9 cellular contexts compared by ENCODE assay signal in genomic region chr12:114682101-114682919, GRCh38. TPM values are rescaled to one million over a fixed set of nuclear protein-coding genes. Genes with fewer than 3 reads are reported as not detected.
DNase-seq lines count a peak whose midpoint lies in the region; ATAC-seq and TF ChIP-seq lines count a peak whose summit lies in the region.
"Had no signal": no experiment of that assay in that cellular context is flagged by ENCODE, and none has a peak within 500 bp of the region (broad histone marks: within the 10 kb centered on the region; RNA-seq: fewer than 3 reads in every experiment).

No MANE protein-coding gene starts in this region.

- DNase-seq in heart left ventricle (no peak), cardiac septum (ENCODE audit: low spot score) (no peak), caudate nucleus (lab: John Stamatoyannopoulos, UW) (no peak), upper lobe of right lung (no peak), NCI-H146 (lab: John Stamatoyannopoulos, UW) (no peak), NCI-H1105 (lab: John Stamatoyannopoulos, UW) (no peak), HuH-7.5 (ENCODE audit: low spot score) (no peak)
- DNase-seq: activated naive CD4-positive, alpha-beta T cell had no signal

- no peaks in the 10 kb centered on the region for H3K9me3 ChIP-seq in heart left ventricle
- H3K9me3 ChIP-seq in mesodermal cell (ENCODE audit: control insufficient read depth, low read length), result no peaks in the 10 kb centered on the region
- H3K9me3 ChIP-seq in upper lobe of right lung, result no peaks in the 10 kb centered on the region

- ATAC-seq in heart left ventricle (no peak), upper lobe of right lung (no peak)

- H3K4me3 ChIP-seq in heart left ventricle, result peak overlapping the region; percentile 56 to 89 (median 74)
- peak overlapping the region; percentile 98 for H3K4me3 ChIP-seq in mesodermal cell (ENCODE audit: extremely low read depth, insufficient read depth, low read length, poor library complexity, severe bottlenecking)
- peak overlapping the region; percentile 52 for H3K4me3 ChIP-seq in upper lobe of right lung

- peak overlapping the region; percentile 81 to 98 (median 90) for H3K27ac ChIP-seq in heart left ventricle
- peak overlapping the region; percentile 18 for H3K27ac ChIP-seq in caudate nucleus (ENCODE audit: low read depth, low read length)
- H3K27ac ChIP-seq in mesodermal cell (ENCODE audit: low read depth, low read length, severe bottlenecking), result peak overlapping the region; percentile 94
- peak overlapping the region; percentile 87 for H3K27ac ChIP-seq in upper lobe of right lung

- WGBS in heart left ventricle, 4 donors, result 17 to 33% (median 19%) methylated on average over 15 of the region's 15 CpGs
- 0 to 2% methylated on average over 8 to 10 of the region's 15 CpGs for WGBS in mesodermal cell (ENCODE audit: insufficient coverage in 2 of 2), 2 experiments

- H3K4me1 ChIP-seq in heart left ventricle, result peaks cover 0 to 37% (median 14%) of the 10 kb centered on the region in 12 donors
- peaks cover 39% of the 10 kb centered on the region for H3K4me1 ChIP-seq in mesodermal cell (ENCODE audit: control insufficient read depth, insufficient read depth, low read length, poor library complexity, severe bottlenecking)
- no peaks in the 10 kb centered on the region for H3K4me1 ChIP-seq in upper lobe of right lung

- H3K27me3 ChIP-seq in heart left ventricle, result peaks cover 9 to 55% (median 20%) of the 10 kb centered on the region in 9 donors
- peaks cover 46% of the 10 kb centered on the region for H3K27me3 ChIP-seq in upper lobe of right lung

- no peak for TF ChIP-seq POLR2A in heart left ventricle (IDR thresholded peaks at IDR 0.05)

- intact Hi-C loops in heart left ventricle (cut with DNase I) (loop anchor here in 7 of 10 donors (5.0 to 10.0 kb wide), 17 partner anchors 112 to 1070 kb away; no protein-coding TSS in a partner anchor), cardiac septum (cut with DNase I) (loop anchor here (5.0 to 10.0 kb wide), 7 partner anchors 115 to 770 kb away; no protein-coding TSS in a partner anchor), upper lobe of right lung (cut with DNase I) (no loop called here)

- H3K36me3 ChIP-seq in heart left ventricle, result peaks cover 0 to 26% (median 5%) of the 10 kb centered on the region in 9 donors
- peaks cover 50% of the 10 kb centered on the region for H3K36me3 ChIP-seq in mesodermal cell (ENCODE audit: control insufficient read depth, insufficient read depth, low read length)
- H3K36me3 ChIP-seq in upper lobe of right lung, result no peaks in the 10 kb centered on the region

- TF ChIP-seq CTCF in heart left ventricle (IDR thresholded peaks at IDR 0.05), result no peak
- TF ChIP-seq CTCF in upper lobe of right lung (IDR thresholded peaks at IDR 0.05), result no peak

RNA-seq across cellular contexts. Expression of gene TBX3, which starts 1.7 kb away (rescaled TPM):
- 10 to 100 TPM; 10.3 to 31.3 (median 16.2) TPM for total RNA-seq in heart left ventricle
- 10 to 100 TPM; 11.4 to 11.6 TPM for polyA plus RNA-seq in heart left ventricle
- total RNA-seq in cardiac septum, result 17.1 TPM
- 73.1 TPM for polyA plus RNA-seq in mesodermal cell (2013, experiment 1 of 2)
- 94.7 TPM for polyA plus RNA-seq in mesodermal cell (2013, experiment 2 of 2)
- total RNA-seq in upper lobe of right lung, result 35.9 TPM

Comparison
In these comparisons a context has a peak if more than half of its experiments do, and no peak if none do; other contexts are left out.
1. H3K27ac ChIP-seq: peak in every context shown above with its lines; median percentile 94 in mesodermal cell; 90 in heart left ventricle; 87 in upper lobe of right lung; 18 in caudate nucleus.